35 cellular contexts compared by ENCODE assay signal in the genomic region with DNA sequence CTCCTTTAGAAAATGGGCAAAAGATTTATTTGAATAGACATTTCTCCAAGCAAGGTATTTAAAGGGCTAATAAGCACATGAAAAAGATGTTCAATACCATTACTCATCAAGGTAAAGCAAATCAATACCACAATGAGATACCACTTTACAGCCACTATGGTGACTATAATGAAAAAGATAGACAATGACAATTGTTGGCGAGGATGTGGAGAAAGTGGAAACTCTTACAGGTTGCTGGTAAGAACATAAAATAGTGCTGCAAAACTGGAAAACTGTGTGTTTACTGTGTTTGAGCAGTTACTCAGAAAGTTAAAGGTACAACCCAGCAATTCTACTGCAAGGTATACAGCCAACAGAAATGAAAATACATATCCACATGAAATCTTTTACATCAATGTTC. TPM values are rescaled to one million over a fixed set of nuclear protein-coding genes. Genes with fewer than 3 reads are reported as not detected.
"Had no signal": no experiment of that assay in that cellular context is flagged by ENCODE, and none has a peak within 500 bp of the region (broad histone marks: within the 10 kb centered on the region; RNA-seq: fewer than 3 reads in every experiment).

No MANE protein-coding gene starts in this region.

- H3K9me3 ChIP-seq: adrenal gland, body of pancreas, gastrocnemius medialis, pancreas, prostate gland, suprapubic skin, tibial artery, upper lobe of right lung had no signal

- H3K36me3 ChIP-seq: gastrocnemius medialis, prostate gland had no signal

- H3K4me3 ChIP-seq: adrenal gland, body of pancreas, cardiac muscle cell, coronary artery, dorsolateral prefrontal cortex, gastrocnemius medialis, pancreas, prostate gland, skin epidermis, suprapubic skin, tibial artery, upper lobe of right lung had no signal

- H3K27ac ChIP-seq: adrenal gland, body of pancreas, cardiac muscle cell, coronary artery, pancreas, prostate gland, skin epidermis, suprapubic skin, tibial artery, upper lobe of right lung had no signal

- H3K27ac Mint-ChIP-seq: activated naive CD4-positive, alpha-beta T cell treated with anti-CD3 and anti-CD28 coated beads, Interleukin-2, amount 50 U/mL, for 72 hours; stimulated activated memory B cell treated with anti-CD40 and anti-IgM and Interleukin-4, amounts not matched to agents 10 μg/mL and 1 μg/mL and 100 μg/mL, for 72 hours; T-helper 17 cell; WTC11 had no signal

- H3K27me3 ChIP-seq: adrenal gland, body of pancreas, cardiac muscle cell, dorsolateral prefrontal cortex, gastrocnemius medialis, pancreas, suprapubic skin, tibial artery, upper lobe of right lung had no signal

- H3K4me3 Mint-ChIP-seq: naive B cell; neural crest cell; stimulated activated memory B cell treated with anti-CD40 and anti-IgM and Interleukin-4, amounts not matched to agents 10 μg/mL and 1 μg/mL and 100 μg/mL, for 72 hours; T-helper 17 cell; WTC11 had no signal

- H3K27me3 Mint-ChIP-seq: naive B cell; stimulated activated memory B cell treated with anti-CD40 and anti-IgM and Interleukin-4, amounts not matched to agents 10 μg/mL and 1 μg/mL and 100 μg/mL, for 72 hours; T-helper 17 cell had no signal

- ATAC-seq: body of pancreas; gastrocnemius medialis; left cardiac atrium; left ventricle myocardium superior; pancreas; sciatic nerve; stimulated activated memory B cell treated with anti-CD40 and anti-IgM and Interleukin-4, amounts not matched to agents 10 μg/mL and 1 μg/mL and 100 μg/mL, for 72 hours; T-helper 17 cell; upper lobe of right lung; WTC11 had no signal

- DNase-seq: activated CD4-positive, alpha-beta T cell treated with anti-CD3 and anti-CD28 coated beads, Interleukin-2, amount 50 U/mL, for 4 hours; activated CD8-positive, alpha-beta memory T cell treated with anti-CD3 and anti-CD28 coated beads for 24 hours; activated naive CD4-positive, alpha-beta T cell; adrenal gland; aorta; body of pancreas; dorsolateral prefrontal cortex; effector memory CD4-positive, alpha-beta T cell; erythroblast; gastrocnemius medialis; glutamatergic neuron; islet precursor cell; left cardiac atrium; left ventricle myocardium superior; naive B cell; nucleus accumbens; pancreas; retina; stimulated activated CD4-positive, alpha-beta T cell treated with anti-CD3 and anti-CD28 coated beads, Interleukin-1b, Interleukin-23, amount 100 ng/mL, for 48 hours; stimulated activated CD4-positive, alpha-beta T cell treated with anti-CD3 and anti-CD28 coated beads, Interleukin-4, amount 100 ng/mL, for 4 hours; stimulated activated CD8-positive, alpha-beta memory T cell treated with anti-CD3 and anti-CD28 coated beads, Interleukin-4, amount 100 ng/mL, for 48 hours; T-helper 17 cell; T1000; tibial artery; upper lobe of right lung had no signal

- H3K4me1 ChIP-seq: body of pancreas, pancreas, prostate gland, upper lobe of right lung had no signal

- H3K4me1 Mint-ChIP-seq: WTC11 had no signal

RNA-seq across cellular contexts. Expression of a gene that starts 31.9 kb away (rescaled TPM):
- total RNA-seq: activated naive CD4-positive, alpha-beta T cell treated with anti-CD3 and anti-CD28 coated beads, Interleukin-2, amount 50 U/mL, for 72 hours; adrenal gland; aorta; body of pancreas; cardiac muscle cell; gastrocnemius medialis; left ventricle myocardium superior; neural crest cell; prostate gland; sciatic nerve; suprapubic skin; T-helper 17 cell; upper lobe of right lung; WTC11 had no signal
- polyA plus RNA-seq: adrenal gland, aorta, pancreas had no signal
